1 cellular context compared by ENCODE assay signal in the genomic region with DNA sequence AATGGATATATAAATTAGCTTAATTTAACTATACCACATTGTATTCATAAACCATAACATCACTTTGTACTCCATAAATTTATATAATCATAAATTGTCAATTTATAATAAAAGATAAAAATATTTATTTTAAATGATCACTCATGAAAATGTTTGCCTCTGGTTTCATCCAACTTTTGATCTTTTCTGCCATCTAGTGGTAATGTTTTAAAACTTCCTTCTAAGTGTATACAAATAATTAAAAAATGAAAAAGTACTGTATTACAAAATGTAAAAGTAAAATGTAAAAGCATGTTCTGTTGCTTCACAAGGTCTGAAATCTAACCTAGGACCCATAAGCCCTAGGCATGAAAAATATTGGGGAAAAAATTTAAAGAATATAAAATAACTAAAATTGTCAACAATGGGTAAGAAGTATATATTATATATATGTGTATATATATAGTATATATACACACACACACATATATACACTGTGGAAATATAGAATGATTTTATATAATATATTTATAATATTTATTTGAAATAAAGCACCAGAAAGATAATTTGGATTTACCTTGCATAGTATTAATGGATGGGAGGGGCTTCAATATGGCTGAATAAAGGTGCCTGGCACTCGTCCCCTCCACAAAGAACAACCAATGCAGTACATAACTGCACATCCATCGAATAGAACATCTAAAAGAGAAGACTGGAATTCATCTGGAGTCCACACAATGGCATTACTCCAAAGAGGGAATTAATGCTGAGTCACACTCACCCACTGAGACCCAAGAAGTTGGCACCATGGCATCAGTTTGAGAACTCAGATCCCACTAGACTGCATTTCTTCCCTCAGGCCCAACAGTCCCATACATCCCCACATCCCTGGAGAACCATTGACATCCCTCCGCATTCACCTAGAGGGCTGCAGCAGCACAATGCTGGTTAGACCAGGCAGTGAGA.
TF ChIP-seq lines count a peak whose summit lies in the region.

No MANE protein-coding gene starts in this region.

TF ChIP-seq in K562, 482 proteins besides CTCF, POLR2A, EP300 and RAD21 (continued from another document):
- TF ChIP-seq, protein P1, sequence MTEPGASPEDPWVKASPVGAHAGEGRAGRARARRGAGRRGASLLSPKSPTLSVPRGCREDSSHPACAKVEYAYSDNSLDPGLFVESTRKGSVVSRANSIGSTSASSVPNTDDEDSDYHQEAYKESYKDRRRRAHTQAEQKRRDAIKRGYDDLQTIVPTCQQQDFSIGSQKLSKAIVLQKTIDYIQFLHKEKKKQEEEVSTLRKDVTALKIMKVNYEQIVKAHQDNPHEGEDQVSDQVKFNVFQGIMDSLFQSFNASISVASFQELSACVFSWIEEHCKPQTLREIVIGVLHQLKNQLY (CRISPR knock-in tag; conservative IDR thresholded peaks at IDR 0.05): no peak
- peak; percentile 51 for TF ChIP-seq MAFG (tag; conservative IDR thresholded peaks at IDR 0.05)
- peak; percentile 40; the same call in 1 of the 2 replicates for TF ChIP-seq MAFF (IDR thresholded peaks at IDR 0.05; ENCODE audit: low read length)
TF ChIP-seq in K562: peak in this region for 8.
